ENCODE assay signal across 8 cellular contexts in genomic region chr14:95460647-95461478, GRCh38. TPM values are rescaled to one million over a fixed set of nuclear protein-coding genes. Genes with fewer than 3 reads are reported as not detected.
DNase-seq lines count a peak whose midpoint lies in the region; ATAC-seq and TF ChIP-seq lines count a peak whose summit lies in the region.

No MANE protein-coding gene starts in this region.

- DNase-seq in Ammon's horn (ENCODE audit: low spot score) = peak; percentile 89
- DNase-seq in kidney epithelial cell (ENCODE audit: low read depth) = peak; percentile 89
- peak; percentile 51 to 60 for DNase-seq in uterus

- peaks cover 58% of the 10 kb centered on the region for H3K36me3 Mint-ChIP-seq in activated T-helper 17 cell treated with anti-CD3 and anti-CD28 coated beads, Interleukin-2, amount 50 U/mL, for 72 hours (ENCODE audit: low read depth)

- H3K4me1 ChIP-seq in HUES48 (ENCODE audit: control insufficient read depth, insufficient read depth, low read length) = peaks cover 11% of the 10 kb centered on the region
- peaks cover 0 to 8% of the 10 kb centered on the region in 2 donors for H3K4me1 ChIP-seq in uterus

- H3K27me3 ChIP-seq in HUES48 (ENCODE audit: control insufficient read depth, insufficient read depth, low read length) = no peaks in the 10 kb centered on the region; the same call in 1 of the 2 replicates
- peaks cover 11% of the 10 kb centered on the region for H3K27me3 ChIP-seq in kidney epithelial cell (ENCODE audit: control insufficient read depth, insufficient read depth, low read length)
- no peaks in the 10 kb centered on the region for H3K27me3 ChIP-seq in uterus

- H3K4me1 Mint-ChIP-seq in activated T-helper 17 cell treated with anti-CD3 and anti-CD28 coated beads, Interleukin-2, amount 50 U/mL, for 72 hours = peaks cover 28% of the 10 kb centered on the region

- TF ChIP-seq CTCF in kidney epithelial cell (IDR thresholded peaks at IDR 0.05; ENCODE audit: insufficient read depth, low read length, poor library complexity, severe bottlenecking) (no peak), uterus (IDR thresholded peaks at IDR 0.05) (no peak)

- H3K4me3 Mint-ChIP-seq in activated T-helper 17 cell treated with anti-CD3 and anti-CD28 coated beads, Interleukin-2, amount 50 U/mL, for 72 hours = no peak overlapping the region

- no peak overlapping the region for H3K9ac ChIP-seq in HUES48 (ENCODE audit: low read depth, low read length)

- intact Hi-C loops in uterus (cut with DNase I; ENCODE audit: low total_unique reads) = no loop called here

- H3K27me3 Mint-ChIP-seq in activated T-helper 17 cell treated with anti-CD3 and anti-CD28 coated beads, Interleukin-2, amount 50 U/mL, for 72 hours = no peaks in the 10 kb centered on the region

- H3K27ac Mint-ChIP-seq in activated T-helper 17 cell treated with anti-CD3 and anti-CD28 coated beads, Interleukin-2, amount 50 U/mL, for 72 hours = peak overlapping the region; percentile 62

- H3K36me3 ChIP-seq in HUES48 (ENCODE audit: control insufficient read depth, insufficient read depth, low read length) = no peaks in the 10 kb centered on the region
- H3K36me3 ChIP-seq in kidney epithelial cell (ENCODE audit: control insufficient read depth, insufficient read depth, low read length) = no peaks in the 10 kb centered on the region
- H3K36me3 ChIP-seq in uterus = no peaks in the 10 kb centered on the region

- no peaks in the 10 kb centered on the region for H3K9me3 ChIP-seq in HUES48 (ENCODE audit: control insufficient read depth, insufficient read depth, low read length)
- no peaks in the 10 kb centered on the region for H3K9me3 ChIP-seq in uterus

- peak overlapping the region; percentile 41 for H3K4me3 ChIP-seq in HUES48 (ENCODE audit: low read depth, low read length)
- H3K4me3 ChIP-seq in kidney epithelial cell (ENCODE audit: low read depth, low read length) = no peak overlapping the region
- H3K4me3 ChIP-seq in uterus = no peak overlapping the region

- no peak for ATAC-seq in activated T-helper 17 cell treated with anti-CD3 and anti-CD28 coated beads, Interleukin-2, amount 50 U/mL, for 72 hours (replicated peaks)
- no peak for ATAC-seq in HG03175 (IDR thresholded peaks at IDR 0.05; ENCODE audit: unreplicated experiment)
- ATAC-seq in HG03378 (IDR thresholded peaks at IDR 0.05; ENCODE audit: unreplicated experiment) = no peak
- ATAC-seq in GM18502 (IDR thresholded peaks at IDR 0.05; ENCODE audit: poor library complexity, unreplicated experiment) = no peak

- no peak for TF ChIP-seq POLR2A in uterus (IDR thresholded peaks at IDR 0.05)

- H3K9me3 Mint-ChIP-seq in activated T-helper 17 cell treated with anti-CD3 and anti-CD28 coated beads, Interleukin-2, amount 50 U/mL, for 72 hours = no peaks in the 10 kb centered on the region

- H3K27ac ChIP-seq in HUES48 (ENCODE audit: low read depth, low read length) = peak overlapping the region; percentile 21
- peak overlapping the region in 1 of 2 donors; percentile 44 for H3K27ac ChIP-seq in uterus

RNA-seq across cellular contexts. Expression of gene SYNE3, which starts 55.6 kb away (rescaled TPM):
- 10 to 100 TPM; 78.9 to 79.1 TPM for total RNA-seq in activated T-helper 17 cell treated with anti-CD3 and anti-CD28 coated beads, Interleukin-2, amount 50 U/mL, for 72 hours
- total RNA-seq in kidney epithelial cell (2.2 and 3.1 TPM in 2 replicates), uterus (10 to 100 TPM in 2 of 4 donors, 1 to 10 TPM in 2; 4.9 to 36.1 (median 15.2) TPM)
